ENCODE assay signal across 8 cellular contexts in the genomic region with DNA sequence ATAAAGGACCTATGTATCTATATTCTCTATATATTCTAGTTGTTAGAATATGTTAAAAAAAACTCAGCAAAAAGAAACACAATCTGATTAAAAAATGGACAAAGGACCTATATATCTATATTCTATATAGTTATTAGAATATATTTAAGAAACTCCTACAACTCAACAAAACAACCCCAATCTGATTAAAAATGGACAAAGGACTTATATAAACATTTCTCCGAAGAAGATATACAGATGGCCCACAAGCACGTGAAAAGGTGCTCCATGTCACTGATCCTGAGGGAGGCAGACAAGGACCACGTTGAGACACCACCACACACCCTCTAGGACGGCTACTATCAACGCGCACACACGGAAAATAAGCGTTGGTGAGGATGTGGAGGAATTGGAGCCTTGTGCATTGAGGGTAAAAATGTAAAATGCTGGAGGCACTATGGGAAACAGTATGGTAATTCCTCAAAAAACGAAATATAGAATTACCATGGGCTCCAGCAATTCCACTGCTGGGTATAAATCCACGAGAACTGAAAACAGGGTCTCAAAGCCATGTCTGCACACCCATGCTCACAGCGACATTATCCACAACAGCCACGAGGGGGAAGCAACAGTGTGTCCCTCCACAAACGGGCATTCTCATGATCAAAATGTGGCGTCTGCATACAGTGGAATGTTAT. TPM values are rescaled to one million over a fixed set of nuclear protein-coding genes. Genes with fewer than 3 reads are reported as not detected.
DNase-seq lines count a peak whose midpoint lies in the region; ATAC-seq and TF ChIP-seq lines count a peak whose summit lies in the region.

No MANE protein-coding gene starts in this region.

- 59 to 61% methylated on average over 13 to 14 of the region's 14 CpGs for WGBS in endodermal cell (ENCODE audit: insufficient coverage in 1 of 2, insufficient read length in 1 of 2), 2 experiments

- peak; percentile 64 for TF ChIP-seq CTCF in GM13976 (IDR thresholded peaks at IDR 0.05; ENCODE audit: borderline replicate concordance, control extremely low read depth, extremely low read depth, insufficient read depth, missing control alignments)
- TF ChIP-seq CTCF in endodermal cell (conservative IDR thresholded peaks at IDR 0.05): peak; percentile 74

- in situ Hi-C loops in GM13976 (cut with MboI; ENCODE audit: low sequenced_read_pairs, unreplicated experiment): no loop called here

- peaks cover 2% of the 10 kb centered on the region for H3K27me3 Mint-ChIP-seq in endodermal cell (ENCODE audit: insufficient read depth)

- peaks cover 18% of the 10 kb centered on the region for H3K36me3 Mint-ChIP-seq in endodermal cell (ENCODE audit: low read depth)

- no peaks in the 10 kb centered on the region for H3K27me3 ChIP-seq in endodermal cell (ENCODE audit: control insufficient read depth, insufficient read depth, low read length, poor library complexity, severe bottlenecking)

- ATAC-seq in GM18498 (IDR thresholded peaks at IDR 0.05; ENCODE audit: unreplicated experiment): no peak

- no peak overlapping the region for H3K4me3 Mint-ChIP-seq in endodermal cell

- H3K9me3 ChIP-seq in endodermal cell (ENCODE audit: control insufficient read depth, low read length): no peaks in the 10 kb centered on the region

- H3K9me3 Mint-ChIP-seq in endodermal cell: no peaks in the 10 kb centered on the region

- DNase-seq in A172 (ENCODE audit: low spot score): peak; percentile 47
- DNase-seq in GM13976 (ENCODE audit: low spot score): peak; percentile 86
- peak; percentile 87 for DNase-seq in NCI-H69 (lab: John Stamatoyannopoulos, UW)
- DNase-seq in activated CD4-positive, alpha-beta T cell treated with anti-CD3 and anti-CD28 coated beads, Interleukin-2, amount 50 U/mL, for 4 hours: peak; percentile 48 to 53
- peak; percentile 83 for DNase-seq in endodermal cell
- DNase-seq in middle frontal gyrus (ENCODE audit: extremely low spot score, low spot score): peak; percentile 68
- DNase-seq in stimulated activated CD8-positive, alpha-beta memory T cell treated with anti-CD3 and anti-CD28 coated beads, Interleukin-4, amount 100 ng/mL, for 4 hours (ENCODE audit: low read depth in 2 of 2, low spot score in 1 of 2): peak; percentile 20 to 23

- H3K36me3 ChIP-seq in endodermal cell (ENCODE audit: control insufficient read depth, insufficient read depth, low read length): no peaks in the 10 kb centered on the region

- no peak overlapping the region for H3K9ac ChIP-seq in endodermal cell (ENCODE audit: extremely low read depth, low read length, poor library complexity, severe bottlenecking)

- no peaks in the 10 kb centered on the region for H3K4me1 ChIP-seq in endodermal cell (ENCODE audit: control insufficient read depth, insufficient read depth, low read length)

- no peak overlapping the region for H3K27ac ChIP-seq in endodermal cell (ENCODE audit: low read depth, low read length)

- no peak overlapping the region for H3K4me3 ChIP-seq in endodermal cell (ENCODE audit: low read length)

- H3K27ac Mint-ChIP-seq in endodermal cell: peak overlapping the region; percentile 64

- peaks cover 9% of the 10 kb centered on the region for H3K4me1 Mint-ChIP-seq in endodermal cell

RNA-seq across cellular contexts. Expression of gene YPEL1, which starts 22.7 kb away (rescaled TPM):
- 0.67 and 2.7 TPM in 2 replicates for total RNA-seq in A172 (2014; rRNA removed; shearing (Covaris generic))
- total RNA-seq in endodermal cell: 10 to 100 TPM; 13.4 to 23.4 TPM
- polyA plus RNA-seq in endodermal cell (2013, experiment 1 of 2): 27.1 TPM
- 27.2 TPM for polyA plus RNA-seq in endodermal cell (2013, experiment 2 of 2)

RNA-seq across cellular contexts. Expression of gene PPIL2, which starts 47.1 kb away (rescaled TPM):
- total RNA-seq in A172 (2014; rRNA removed; shearing (Covaris generic)): 9.0 and 13.9 TPM in 2 replicates
- total RNA-seq in endodermal cell: 10 to 100 TPM; 39.9 to 41.2 TPM
- polyA plus RNA-seq in endodermal cell (2013, experiment 1 of 2): 39.4 TPM
- polyA plus RNA-seq in endodermal cell (2013, experiment 2 of 2): 35.8 TPM

Comparison
In these comparisons a context has a peak if more than half of its experiments do, and no peak if none do; other contexts are left out.
1. DNase-seq: peak in every context shown above with its lines; median percentile 87 in NCI-H69; 86 in GM13976; 83 in endodermal cell; 68 in middle frontal gyrus; 50 in activated CD4-positive, alpha-beta T cell treated with anti-CD3 and anti-CD28 coated beads, Interleukin-2, amount 50 U/mL, for 4 hours; 47 in A172; 22 in stimulated activated CD8-positive, alpha-beta memory T cell treated with anti-CD3 and anti-CD28 coated beads, Interleukin-4, amount 100 ng/mL, for 4 hours.